In the genomic region with DNA sequence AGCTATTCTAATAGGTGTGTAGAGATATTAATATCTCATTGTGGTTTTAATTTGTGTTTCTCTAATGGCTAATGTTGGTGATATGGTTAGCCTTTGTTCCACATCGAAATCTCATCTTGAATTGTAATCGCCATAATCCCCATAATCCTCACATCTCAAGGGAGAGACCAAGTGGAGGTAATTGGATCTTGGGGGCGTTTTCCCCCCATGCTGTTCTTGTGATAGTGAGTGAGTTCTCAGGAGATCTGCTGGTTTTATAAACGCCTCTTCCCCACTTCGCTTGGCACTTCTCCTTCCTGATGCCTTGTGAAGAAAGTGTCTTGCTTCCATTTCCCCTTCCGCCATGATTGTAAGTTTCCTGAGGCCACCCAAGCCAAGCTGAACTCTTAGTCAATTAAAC, we compare ENCODE assay signal across 19 cellular contexts.
DNase-seq lines count a peak whose midpoint lies in the region; ATAC-seq, FAIRE-seq and TF ChIP-seq lines count a peak whose summit lies in the region.
"Had no signal": no experiment of that assay in that cellular context is flagged by ENCODE, and none has a peak within 500 bp of the region (broad histone marks: within the 10 kb centered on the region; RNA-seq: fewer than 3 reads in every experiment).

No MANE protein-coding gene starts in this region.

- H3K27ac Mint-ChIP-seq in endodermal cell, result no peak overlapping the region
- H3K27ac Mint-ChIP-seq: CD4-positive, alpha-beta memory T cell; GM23338; HFFc6 had no signal

- H3K9me3 ChIP-seq in endodermal cell (ENCODE audit: control insufficient read depth, low read length) (no peaks in the 10 kb centered on the region), kidney (ENCODE audit: control insufficient read depth in 1 of 2, low read length in 2 of 2) (no peaks in the 10 kb centered on the region)
- H3K9me3 ChIP-seq: HAP-1 had no signal

- H3K27ac ChIP-seq in endodermal cell (ENCODE audit: low read depth, low read length), result no peak overlapping the region
- no peak overlapping the region for H3K27ac ChIP-seq in kidney (ENCODE audit: low read depth in 2 of 2, low read length in 2 of 2)
- H3K27ac ChIP-seq: A549 had no signal

- no peak overlapping the region for H3K4me3 ChIP-seq in endodermal cell (ENCODE audit: low read length)
- no peak overlapping the region for H3K4me3 ChIP-seq in kidney (ENCODE audit: low read length in 2 of 2)
- H3K4me3 ChIP-seq: A549, GM23338, HAP-1 had no signal

- no peaks in the 10 kb centered on the region for H3K36me3 Mint-ChIP-seq in endodermal cell (ENCODE audit: low read depth)
- H3K36me3 Mint-ChIP-seq: CD4-positive, alpha-beta memory T cell had no signal

- H3K9ac ChIP-seq in endodermal cell (ENCODE audit: extremely low read depth, low read length, poor library complexity, severe bottlenecking) (no peak overlapping the region), kidney (ENCODE audit: low read length in 2 of 2) (no peak overlapping the region)

- peaks cover 38% of the 10 kb centered on the region for H3K4me1 Mint-ChIP-seq in endodermal cell
- H3K4me1 Mint-ChIP-seq: CD4-positive, alpha-beta memory T cell; GM23338 had no signal

- no peaks in the 10 kb centered on the region for H3K36me3 ChIP-seq in endodermal cell (ENCODE audit: control insufficient read depth, insufficient read depth, low read length)
- no peaks in the 10 kb centered on the region for H3K36me3 ChIP-seq in kidney (ENCODE audit: control insufficient read depth in 1 of 2, insufficient read depth in 2 of 2, low read length in 2 of 2)
- H3K36me3 ChIP-seq: HAP-1 had no signal

- H3K4me1 ChIP-seq in endodermal cell (ENCODE audit: control insufficient read depth, insufficient read depth, low read length) (no peaks in the 10 kb centered on the region), kidney (ENCODE audit: control insufficient read depth in 1 of 2, insufficient read depth in 1 of 2, low read depth in 1 of 2, low read length in 2 of 2) (no peaks in the 10 kb centered on the region)
- H3K4me1 ChIP-seq: A549, HAP-1 had no signal

- no peak for TF ChIP-seq CTCF in D721Med (IDR thresholded peaks at IDR 0.05; ENCODE audit: insufficient read depth, missing control alignments)
- no peak for TF ChIP-seq CTCF in endodermal cell (conservative IDR thresholded peaks at IDR 0.05)
- no peak for TF ChIP-seq CTCF in kidney (IDR thresholded peaks at IDR 0.05; ENCODE audit: borderline replicate concordance, extremely low read depth, insufficient read depth)

- no peaks in the 10 kb centered on the region for H3K9me3 Mint-ChIP-seq in endodermal cell
- H3K9me3 Mint-ChIP-seq: GM23338 had no signal

- no peak for DNase-seq in D721Med (ENCODE audit: insufficient read length, low spot score)
- DNase-seq in NCI-H82 (lab: John Stamatoyannopoulos, UW), result peak; percentile 97
- peak; percentile 57 for DNase-seq in endodermal cell
- no peak for DNase-seq in islet precursor cell
- no peak for DNase-seq in kidney
- DNase-seq: 8988T; C1 segment of cervical spinal cord; Calu3; CD4-positive, alpha-beta memory T cell; COR-L47; DMS153; DND-41; HFFc6 had no signal

- FAIRE-seq in D721Med (lab: Jason Lieb, UNC) (peak; percentile 82), kidney (lab: Jason Lieb, UNC) (no peak)
- FAIRE-seq: A549, G401.6, GM12892 had no signal

- H3K4me3 Mint-ChIP-seq in endodermal cell, result no peak overlapping the region
- H3K4me3 Mint-ChIP-seq: CD4-positive, alpha-beta memory T cell; GM23338; HFFc6 had no signal

- no peak for ATAC-seq in GM18517 (IDR thresholded peaks at IDR 0.05; ENCODE audit: unreplicated experiment)
- ATAC-seq: A549, GM23338 had no signal

- intact Hi-C loops in kidney (cut with DNase I), result no loop called here

- H3K27me3 ChIP-seq in endodermal cell (ENCODE audit: control insufficient read depth, insufficient read depth, low read length, poor library complexity, severe bottlenecking), result no peaks in the 10 kb centered on the region

- peaks cover 3% of the 10 kb centered on the region for H3K27me3 Mint-ChIP-seq in endodermal cell (ENCODE audit: insufficient read depth)
- H3K27me3 Mint-ChIP-seq: CD4-positive, alpha-beta memory T cell had no signal

- 58 to 71% methylated on average over 2 to 4 of the region's 6 CpGs for WGBS in endodermal cell (ENCODE audit: insufficient coverage in 1 of 2, insufficient read length in 1 of 2), 2 experiments

Comparison
In these comparisons a context has a peak if more than half of its experiments do, and no peak if none do; other contexts are left out.
1. DNase-seq: peak in NCI-H82 (single experiment) and endodermal cell (single experiment); none in D721Med (single experiment), islet precursor cell (single experiment) and kidney (single experiment).